7 cellular contexts compared by ENCODE assay signal in the genomic region with DNA sequence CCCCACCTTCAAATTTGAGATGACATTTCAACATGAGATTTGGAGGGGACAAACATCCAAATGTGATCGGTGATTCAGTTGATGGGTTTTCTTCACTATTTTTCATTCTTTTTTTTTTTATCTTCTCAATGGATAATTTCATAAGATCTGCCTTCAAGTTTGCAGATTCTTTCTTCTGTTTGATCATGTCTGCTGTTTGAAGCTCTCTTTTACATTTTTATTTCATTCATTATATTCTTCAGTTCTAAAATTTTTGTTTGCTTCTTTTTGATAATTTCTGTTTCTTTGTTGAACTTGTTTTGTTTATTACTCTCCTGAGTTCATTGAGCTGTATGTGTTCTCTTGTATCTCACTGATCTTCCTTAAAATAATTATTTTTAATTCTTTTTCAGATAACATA.
"Had no signal": no experiment of that assay in that cellular context is flagged by ENCODE, and none has a peak within 500 bp of the region (broad histone marks: within the 10 kb centered on the region; RNA-seq: fewer than 3 reads in every experiment).

No MANE protein-coding gene starts in this region.

- FAIRE-seq: H1, H54, HTR-8/SVneo had no signal

- H3K4me3 ChIP-seq: GM23338 had no signal

- ATAC-seq: GM23338 had no signal

- DNase-seq: H9, HCEC 1CT, KBM-7 had no signal

- H2AFZ ChIP-seq: GM23338 had no signal

- H3K4me2 ChIP-seq: GM23338 had no signal
